Comparison of ENCODE assay signal across 17 cellular contexts in genomic region chr18:58345064-58345463, GRCh38.
A peak's percentile ranks its signal among the peaks of the same experiment; 100 is the strongest.
DNase-seq lines count a peak whose midpoint lies in the region; ATAC-seq, FAIRE-seq and TF ChIP-seq lines count a peak whose summit lies in the region.
"Had no signal": no experiment of that assay in that cellular context is flagged by ENCODE, and none has a peak within 500 bp of the region (broad histone marks: within the 10 kb centered on the region; RNA-seq: fewer than 3 reads in every experiment).

No MANE protein-coding gene starts in this region.

- ATAC-seq in GM21576 (IDR thresholded peaks at IDR 0.05; ENCODE audit: unreplicated experiment) (no peak), HG03469 (IDR thresholded peaks at IDR 0.05; ENCODE audit: unreplicated experiment) (no peak)
- ATAC-seq: activated CD4-positive, alpha-beta T cell treated with anti-CD3 and anti-CD28 coated beads for 36 hours; left cardiac atrium had no signal

- H3K9me3 Mint-ChIP-seq in astrocyte (ENCODE audit: unreplicated experiment), result no peaks in the 10 kb centered on the region
- no peaks in the 10 kb centered on the region for H3K9me3 Mint-ChIP-seq in mesothelial cell of epicardium
- H3K9me3 Mint-ChIP-seq: central memory CD8-positive, alpha-beta T cell had no signal

- H4K20me1 ChIP-seq in astrocyte (ENCODE audit: insufficient read depth, low read length), result no peaks in the 10 kb centered on the region

- H3K27ac Mint-ChIP-seq in astrocyte (ENCODE audit: unreplicated experiment) (peak overlapping the region; percentile 63), mesothelial cell of epicardium (peak overlapping the region; percentile 84)
- H3K27ac Mint-ChIP-seq: activated CD4-positive, alpha-beta T cell treated with anti-CD3 and anti-CD28 coated beads for 36 hours; B cell had no signal

- H3K4me1 Mint-ChIP-seq in astrocyte (ENCODE audit: low read depth, unreplicated experiment), result peaks cover 7% of the 10 kb centered on the region
- H3K4me1 Mint-ChIP-seq in mesothelial cell of epicardium, result peaks cover 18% of the 10 kb centered on the region
- H3K4me1 Mint-ChIP-seq: activated CD4-positive, alpha-beta T cell treated with anti-CD3 and anti-CD28 coated beads for 36 hours; B cell; central memory CD8-positive, alpha-beta T cell had no signal

- FAIRE-seq in astrocyte (lab: Jason Lieb, UNC), result no peak

- H3K27me3 Mint-ChIP-seq in astrocyte (ENCODE audit: low read depth, unreplicated experiment) (no peaks in the 10 kb centered on the region), mesothelial cell of epicardium (ENCODE audit: low read depth) (no peaks in the 10 kb centered on the region)
- H3K27me3 Mint-ChIP-seq: activated CD4-positive, alpha-beta T cell treated with anti-CD3 and anti-CD28 coated beads for 36 hours; B cell had no signal

- H3K27me3 ChIP-seq in astrocyte (ENCODE audit: insufficient read depth, low read length), result no peaks in the 10 kb centered on the region
- no peaks in the 10 kb centered on the region for H3K27me3 ChIP-seq in BE2C
- H3K27me3 ChIP-seq: adrenal gland, ovary, SJSA1 had no signal

- H3K27ac ChIP-seq in astrocyte (ENCODE audit: low read depth, low read length), result no peak overlapping the region
- peak overlapping the region; percentile 24 for H3K27ac ChIP-seq in temporal lobe (ENCODE audit: low read depth, low read length)
- H3K27ac ChIP-seq: adrenal gland, SJSA1 had no signal

- H3K36me3 Mint-ChIP-seq in astrocyte (ENCODE audit: low read depth, unreplicated experiment), result peaks cover 20% of the 10 kb centered on the region
- peaks cover 39% of the 10 kb centered on the region for H3K36me3 Mint-ChIP-seq in mesothelial cell of epicardium

- H2AFZ ChIP-seq in astrocyte (ENCODE audit: low read depth, low read length), result no peak overlapping the region

- peak; percentile 17 to 28 for DNase-seq in NCI-H1930 (lab: John Stamatoyannopoulos, UW)
- no peak for DNase-seq in astrocyte (ENCODE audit: low read depth)
- DNase-seq in mesothelial cell of epicardium (ENCODE audit: low spot score in 2 of 2, unreplicated experiment in 2 of 2), result no peak
- DNase-seq in BE2C, result no peak
- DNase-seq: activated CD4-positive, alpha-beta T cell treated with anti-CD3 and anti-CD28 coated beads for 36 hours; adrenal gland; effector memory CD4-positive, alpha-beta T cell; Kasumi-1; left cardiac atrium; OCI-M1; ovary had no signal

- no peaks in the 10 kb centered on the region for H3K9me3 ChIP-seq in astrocyte (ENCODE audit: insufficient read depth, low read depth, low read length)
- H3K9me3 ChIP-seq in BE2C, result no peaks in the 10 kb centered on the region
- H3K9me3 ChIP-seq: adrenal gland, ovary, SJSA1 had no signal

- peaks cover 27% of the 10 kb centered on the region for H3K36me3 ChIP-seq in astrocyte (ENCODE audit: insufficient read depth, low read length)
- no peaks in the 10 kb centered on the region for H3K36me3 ChIP-seq in BE2C
- H3K36me3 ChIP-seq: adrenal gland, ovary had no signal

- H3K79me2 ChIP-seq in astrocyte (ENCODE audit: insufficient read depth, low read length), result no peaks in the 10 kb centered on the region

- H3K4me1 ChIP-seq in astrocyte (ENCODE audit: insufficient read depth, low read length), result no peaks in the 10 kb centered on the region
- no peaks in the 10 kb centered on the region for H3K4me1 ChIP-seq in BE2C
- H3K4me1 ChIP-seq: adrenal gland had no signal

- H3K4me3 ChIP-seq in astrocyte (ENCODE audit: insufficient read depth, low read depth, low read length) (no peak overlapping the region), BE2C (ENCODE audit: low read depth, low read length) (no peak overlapping the region)
- H3K4me3 ChIP-seq: adrenal gland, ovary, SJSA1 had no signal

- H3K4me3 Mint-ChIP-seq in astrocyte (ENCODE audit: unreplicated experiment), result no peak overlapping the region
- H3K4me3 Mint-ChIP-seq in mesothelial cell of epicardium, result no peak overlapping the region
- H3K4me3 Mint-ChIP-seq: activated CD4-positive, alpha-beta T cell treated with anti-CD3 and anti-CD28 coated beads for 36 hours; B cell; central memory CD8-positive, alpha-beta T cell had no signal

- TF ChIP-seq CTCF in astrocyte (IDR thresholded peaks at IDR 0.05; ENCODE audit: insufficient read depth, low read depth, low read length) (no peak), mesothelial cell of epicardium (IDR thresholded peaks at IDR 0.05; ENCODE audit: unreplicated experiment) (no peak), BE2C (IDR thresholded peaks at IDR 0.05; ENCODE audit: low read depth, low read length) (no peak)

- H3K9ac ChIP-seq in astrocyte (ENCODE audit: low read length), result no peak overlapping the region

- no peak overlapping the region for H3K4me2 ChIP-seq in astrocyte (ENCODE audit: low read length)

Comparison
In these comparisons a context has a peak if more than half of its experiments do, and no peak if none do; other contexts are left out.
1. DNase-seq: peak in NCI-H1930 (2 of 2); none in astrocyte (single experiment), mesothelial cell of epicardium (0 of 2) and BE2C (single experiment).